2 cellular contexts compared by ENCODE assay signal in genomic region chr2:5668682-5669267, GRCh38.
A peak's percentile ranks its signal among the peaks of the same experiment; 100 is the strongest.
TF ChIP-seq lines count a peak whose summit lies in the region.

No MANE protein-coding gene starts in this region.

TF ChIP-seq in SK-N-SH, 30 proteins besides CTCF, POLR2A, EP300 and RAD21 (continued from another document):
- TF ChIP-seq MXI1 (IDR thresholded peaks at IDR 0.05; ENCODE audit: low read depth, low read length): 0 out of 2 replicates have a peak, but pooled peaks have one; percentile 55

TF ChIP-seq in SK-N-SH treated with all-trans-retinoic acid at 6 μM for 48 hours, 23 proteins besides CTCF, POLR2A, EP300 and RAD21 (continued from another document):
- TF ChIP-seq, protein P1, sequence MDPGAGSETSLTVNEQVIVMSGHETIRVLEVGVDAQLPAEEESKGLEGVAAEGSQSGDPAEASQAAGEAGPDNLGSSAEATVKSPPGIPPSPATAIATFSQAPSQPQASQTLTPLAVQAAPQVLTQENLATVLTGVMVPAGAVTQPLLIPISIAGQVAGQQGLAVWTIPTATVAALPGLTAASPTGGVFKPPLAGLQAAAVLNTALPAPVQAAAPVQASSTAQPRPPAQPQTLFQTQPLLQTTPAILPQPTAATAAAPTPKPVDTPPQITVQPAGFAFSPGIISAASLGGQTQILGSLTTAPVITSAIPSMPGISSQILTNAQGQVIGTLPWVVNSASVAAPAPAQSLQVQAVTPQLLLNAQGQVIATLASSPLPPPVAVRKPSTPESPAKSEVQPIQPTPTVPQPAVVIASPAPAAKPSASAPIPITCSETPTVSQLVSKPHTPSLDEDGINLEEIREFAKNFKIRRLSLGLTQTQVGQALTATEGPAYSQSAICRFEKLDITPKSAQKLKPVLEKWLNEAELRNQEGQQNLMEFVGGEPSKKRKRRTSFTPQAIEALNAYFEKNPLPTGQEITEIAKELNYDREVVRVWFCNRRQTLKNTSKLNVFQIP (CRISPR knock-in tag; IDR thresholded peaks at IDR 0.05; ENCODE audit: borderline replicate concordance, low read depth): no peak
- TF ChIP-seq SNAI2 (CRISPR knock-in tag; IDR thresholded peaks at IDR 0.05): no peak
- TF ChIP-seq GLIS3 (CRISPR knock-in tag; IDR thresholded peaks at IDR 0.05): no peak
- TF ChIP-seq ZNF565 (CRISPR knock-in tag; conservative IDR thresholded peaks at IDR 0.05; ENCODE audit: low read depth): no peak
- TF ChIP-seq BACH2 (CRISPR knock-in tag; IDR thresholded peaks at IDR 0.05; ENCODE audit: borderline replicate concordance): no peak
- TF ChIP-seq PPARA (CRISPR knock-in tag; IDR thresholded peaks at IDR 0.05; ENCODE audit: borderline replicate concordance): no peak
- TF ChIP-seq ESRRG (CRISPR knock-in tag; IDR thresholded peaks at IDR 0.05): no peak
- no peak; the same call in 1 of the 2 replicates for TF ChIP-seq ZNF8 (CRISPR knock-in tag; IDR thresholded peaks at IDR 0.05)
- TF ChIP-seq TCF4 (CRISPR knock-in tag; IDR thresholded peaks at IDR 0.05; ENCODE audit: borderline replicate concordance): no peak; the same call in 1 of the 2 replicates
- no peak for TF ChIP-seq OSR1 (CRISPR knock-in tag; IDR thresholded peaks at IDR 0.05)
- TF ChIP-seq ZNF70 (CRISPR knock-in tag; IDR thresholded peaks at IDR 0.05): no peak
